Comparison of ENCODE assay signal across 12 cellular contexts in the genomic region with DNA sequence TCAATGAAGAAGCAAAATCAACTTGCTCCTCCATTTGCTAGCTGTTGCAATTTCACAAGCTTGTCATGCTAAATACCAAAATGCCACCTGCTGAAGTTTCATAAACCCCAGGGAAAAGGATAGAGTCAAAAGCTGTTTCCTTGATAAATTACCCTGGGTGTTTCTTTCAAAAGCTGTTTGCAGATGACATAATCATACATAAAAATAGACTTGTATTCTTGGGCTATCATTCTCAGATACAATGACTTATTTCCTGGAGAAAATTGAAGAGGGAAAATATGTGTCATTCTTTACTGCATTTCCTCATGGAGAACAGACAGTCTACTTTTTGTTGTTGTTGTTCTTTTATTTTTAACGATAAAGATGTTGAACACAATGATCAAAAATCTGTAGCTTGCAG.
"Had no signal": no experiment of that assay in that cellular context is flagged by ENCODE, and none has a peak within 500 bp of the region (broad histone marks: within the 10 kb centered on the region; RNA-seq: fewer than 3 reads in every experiment).

No MANE protein-coding gene starts in this region.

- H3K4me1 ChIP-seq: sigmoid colon, spleen had no signal

- H3K36me3 ChIP-seq: sigmoid colon, spleen had no signal

- DNase-seq: activated naive CD4-positive, alpha-beta T cell; aorta; dorsolateral prefrontal cortex; endodermal cell; foreskin fibroblast; hypothalamus; midbrain; sigmoid colon; spleen; stimulated activated naive CD8-positive, alpha-beta T cell treated with anti-CD3 and anti-CD28 coated beads, Interleukin-15, amount 100 ng/mL, for 72 hours; T-helper 9 cell had no signal

- H3K4me3 ChIP-seq: dorsolateral prefrontal cortex, sigmoid colon, spleen had no signal

- H3K9me3 ChIP-seq: sigmoid colon, spleen had no signal

- H3K27me3 ChIP-seq: dorsolateral prefrontal cortex, sigmoid colon had no signal

- H3K27ac ChIP-seq: sigmoid colon, spleen had no signal

- ATAC-seq: activated CD4-positive, CD25-positive, alpha-beta regulatory T cell treated with anti-CD3 and anti-CD28 coated beads, Interleukin-2, amount 50 U/mL, for 24 hours; stimulated activated naive CD8-positive, alpha-beta T cell treated with anti-CD3 and anti-CD28 coated beads, Interleukin-15, amount 100 ng/mL, for 72 hours had no signal
